Comparison of ENCODE assay signal across 1 cellular context in the genomic region with DNA sequence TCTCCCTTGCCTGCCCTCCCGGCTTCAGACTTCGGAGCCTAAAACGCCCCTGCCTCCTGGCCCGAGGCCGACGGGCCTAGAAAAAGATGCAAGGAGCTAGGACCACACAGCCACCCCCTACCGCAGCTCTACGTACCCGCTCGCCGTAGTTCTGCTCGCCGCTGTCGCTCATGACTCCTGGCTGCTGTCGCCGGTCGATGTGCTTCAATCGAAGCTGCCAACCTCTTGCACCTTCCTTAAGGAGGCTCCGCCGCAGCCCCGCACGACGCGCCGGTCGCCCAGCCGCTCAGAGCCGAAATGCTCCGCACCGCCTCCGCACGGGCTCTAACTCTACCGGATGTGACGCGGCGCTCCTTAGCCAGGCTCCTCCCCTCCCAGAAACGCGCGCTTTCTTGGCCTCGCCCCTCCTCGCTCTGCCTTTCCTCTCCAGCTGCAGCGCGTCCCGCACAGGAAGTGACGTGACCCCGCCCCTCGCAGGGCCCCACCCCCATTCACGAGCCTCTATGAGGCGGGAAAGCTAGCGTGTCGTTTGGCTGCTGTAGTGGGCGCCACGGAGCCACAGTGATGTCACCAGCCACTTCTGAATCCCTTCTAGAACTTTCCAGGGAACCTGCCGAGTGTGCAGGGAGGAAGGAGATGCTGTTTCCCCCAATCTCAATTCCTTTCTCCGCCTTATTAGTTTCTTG.
TF ChIP-seq lines count a peak whose summit lies in the region.

TSS of gene TRA2B (minus strand) at position 326 of the 686 bp plus-strand sequence. CDS start at position 172, 154 bp downstream.

TF ChIP-seq in HepG2, 621 proteins besides CTCF, POLR2A, EP300 and RAD21 (continued from another document and continues in another):
- no peak for TF ChIP-seq HNF1A (IDR thresholded peaks at IDR 0.05; ENCODE audit: low read depth)
- peak; percentile 33 for TF ChIP-seq HNF1A (CRISPR knock-in tag; IDR thresholded peaks at IDR 0.05; ENCODE audit: borderline replicate concordance)
- TF ChIP-seq SP5 (CRISPR knock-in tag; IDR thresholded peaks at IDR 0.05; ENCODE audit: borderline replicate concordance, low read depth), result peak; percentile 60; the same call in 1 of the 2 replicates
- TF ChIP-seq, protein P1, sequence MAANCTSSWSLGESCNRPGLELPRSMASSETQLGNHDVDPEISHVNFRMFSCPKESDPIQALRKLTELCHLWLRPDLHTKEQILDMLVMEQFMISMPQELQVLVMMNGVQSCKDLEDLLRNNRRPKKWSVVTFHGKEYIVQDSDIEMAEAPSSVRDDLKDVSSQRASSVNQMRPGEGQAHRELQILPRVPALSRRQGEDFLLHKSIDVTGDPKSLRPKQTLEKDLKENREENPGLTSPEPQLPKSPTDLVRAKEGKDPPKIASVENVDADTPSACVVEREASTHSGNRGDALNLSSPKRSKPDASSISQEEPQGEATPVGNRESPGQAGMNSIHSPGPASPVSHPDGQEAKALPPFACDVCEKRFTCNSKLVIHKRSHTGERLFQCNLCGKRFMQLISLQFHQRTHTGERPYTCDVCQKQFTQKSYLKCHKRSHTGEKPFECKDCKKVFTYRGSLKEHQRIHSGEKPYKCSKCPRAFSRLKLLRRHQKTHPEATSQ (CRISPR knock-in tag; IDR thresholded peaks at IDR 0.05; ENCODE audit: borderline replicate concordance), result peak; percentile 93; the same call in 1 of the 2 replicates
- TF ChIP-seq MAFK (conservative IDR thresholded peaks at IDR 0.05 in 1 of 2, IDR thresholded peaks at IDR 0.05 in 1 of 2; ENCODE audit: low read length in 2 of 2), result no peak
- TF ChIP-seq, protein P2, sequence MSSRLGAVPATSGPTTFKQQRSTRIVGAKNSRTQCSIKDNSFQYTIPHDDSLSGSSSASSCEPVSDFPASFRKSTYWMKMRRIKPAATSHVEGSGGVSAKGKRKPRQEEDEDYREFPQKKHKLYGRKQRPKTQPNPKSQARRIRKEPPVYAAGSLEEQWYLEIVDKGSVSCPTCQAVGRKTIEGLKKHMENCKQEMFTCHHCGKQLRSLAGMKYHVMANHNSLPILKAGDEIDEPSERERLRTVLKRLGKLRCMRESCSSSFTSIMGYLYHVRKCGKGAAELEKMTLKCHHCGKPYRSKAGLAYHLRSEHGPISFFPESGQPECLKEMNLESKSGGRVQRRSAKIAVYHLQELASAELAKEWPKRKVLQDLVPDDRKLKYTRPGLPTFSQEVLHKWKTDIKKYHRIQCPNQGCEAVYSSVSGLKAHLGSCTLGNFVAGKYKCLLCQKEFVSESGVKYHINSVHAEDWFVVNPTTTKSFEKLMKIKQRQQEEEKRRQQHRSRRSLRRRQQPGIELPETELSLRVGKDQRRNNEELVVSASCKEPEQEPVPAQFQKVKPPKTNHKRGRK (CRISPR knock-in tag; IDR thresholded peaks at IDR 0.05), result 0 out of 2 replicates have a peak, but pooled peaks have one; percentile 21
- peak; percentile 99 for TF ChIP-seq TAF1 (CRISPR knock-in tag; IDR thresholded peaks at IDR 0.05)
- peak; percentile 91 for TF ChIP-seq ZNF441 (CRISPR knock-in tag; IDR thresholded peaks at IDR 0.05; ENCODE audit: borderline replicate concordance)
- 0 out of 2 replicates have a peak, but pooled peaks have one; percentile 25 for TF ChIP-seq ZBTB3 (CRISPR knock-in tag; IDR thresholded peaks at IDR 0.05; ENCODE audit: borderline replicate concordance, low read depth)
- TF ChIP-seq KLF13 (CRISPR knock-in tag; IDR thresholded peaks at IDR 0.05), result no peak
- no peak for TF ChIP-seq CEBPZ (IDR thresholded peaks at IDR 0.05; ENCODE audit: low read length)
- no peak; the same call in 1 of the 2 replicates for TF ChIP-seq ZNF839 (CRISPR knock-in tag; IDR thresholded peaks at IDR 0.05; ENCODE audit: borderline replicate concordance)
- peak; percentile 98 for TF ChIP-seq ZNF30 (CRISPR knock-in tag; IDR thresholded peaks at IDR 0.05)
- peak; percentile 60 for TF ChIP-seq HDAC1 (CRISPR knock-in tag; IDR thresholded peaks at IDR 0.05)
- TF ChIP-seq SIN3B (IDR thresholded peaks at IDR 0.05; ENCODE audit: low read length), result no peak
- no peak for TF ChIP-seq ZNF619 (CRISPR knock-in tag; IDR thresholded peaks at IDR 0.05)
- peak; percentile 99 for TF ChIP-seq TFDP1 (CRISPR knock-in tag; IDR thresholded peaks at IDR 0.05; ENCODE audit: borderline replicate concordance)
- TF ChIP-seq FUBP1 (CRISPR knock-in tag; IDR thresholded peaks at IDR 0.05; ENCODE audit: borderline replicate concordance), result no peak; the same call in 1 of the 2 replicates
- TF ChIP-seq, protein P3, sequence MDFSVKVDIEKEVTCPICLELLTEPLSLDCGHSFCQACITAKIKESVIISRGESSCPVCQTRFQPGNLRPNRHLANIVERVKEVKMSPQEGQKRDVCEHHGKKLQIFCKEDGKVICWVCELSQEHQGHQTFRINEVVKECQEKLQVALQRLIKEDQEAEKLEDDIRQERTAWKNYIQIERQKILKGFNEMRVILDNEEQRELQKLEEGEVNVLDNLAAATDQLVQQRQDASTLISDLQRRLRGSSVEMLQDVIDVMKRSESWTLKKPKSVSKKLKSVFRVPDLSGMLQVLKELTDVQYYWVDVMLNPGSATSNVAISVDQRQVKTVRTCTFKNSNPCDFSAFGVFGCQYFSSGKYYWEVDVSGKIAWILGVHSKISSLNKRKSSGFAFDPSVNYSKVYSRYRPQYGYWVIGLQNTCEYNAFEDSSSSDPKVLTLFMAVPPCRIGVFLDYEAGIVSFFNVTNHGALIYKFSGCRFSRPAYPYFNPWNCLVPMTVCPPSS (IDR thresholded peaks at IDR 0.05), result no peak
- peak; percentile 90 for TF ChIP-seq ZNF124 (CRISPR knock-in tag; IDR thresholded peaks at IDR 0.05)
- TF ChIP-seq ARNTL (CRISPR knock-in tag; IDR thresholded peaks at IDR 0.05), result no peak
- TF ChIP-seq ZNF10 (CRISPR knock-in tag; IDR thresholded peaks at IDR 0.05; ENCODE audit: borderline replicate concordance, low read depth), result no peak
- no peak for TF ChIP-seq NR1H2 (CRISPR knock-in tag; IDR thresholded peaks at IDR 0.05; ENCODE audit: borderline replicate concordance, low read depth)
- peak; percentile 80; the same call in 1 of the 2 replicates for TF ChIP-seq JUNB (CRISPR knock-in tag; IDR thresholded peaks at IDR 0.05; ENCODE audit: borderline replicate concordance)
- peak; percentile 85 for TF ChIP-seq BRCA1 (CRISPR knock-in tag; IDR thresholded peaks at IDR 0.05)
- TF ChIP-seq ZNF660 (CRISPR knock-in tag; IDR thresholded peaks at IDR 0.05; ENCODE audit: borderline replicate concordance, low read depth), result 0 out of 2 replicates have a peak, but pooled peaks have one; percentile 52
- TF ChIP-seq CSRNP2 (CRISPR knock-in tag; conservative IDR thresholded peaks at IDR 0.05; ENCODE audit: low read depth), result no peak; the same call in none of the 2 replicates
- TF ChIP-seq MLLT10 (CRISPR knock-in tag; IDR thresholded peaks at IDR 0.05), result peak; percentile 95
- 0 out of 2 replicates have a peak, but pooled peaks have one; percentile 57 for TF ChIP-seq ZBTB34 (CRISPR knock-in tag; IDR thresholded peaks at IDR 0.05)
- no peak for TF ChIP-seq FOSL1 (CRISPR knock-in tag; IDR thresholded peaks at IDR 0.05; ENCODE audit: borderline replicate concordance)
- peak; percentile 74; the same call in 1 of the 2 replicates for TF ChIP-seq KMT2A (CRISPR knock-in tag; IDR thresholded peaks at IDR 0.05)
- no peak; the same call in 1 of the 2 replicates for TF ChIP-seq REPIN1 (CRISPR knock-in tag; IDR thresholded peaks at IDR 0.05; ENCODE audit: borderline replicate concordance, low read depth)
- TF ChIP-seq CHD2 (IDR thresholded peaks at IDR 0.05; ENCODE audit: low read depth, low read length), result 0 out of 2 replicates have a peak, but pooled peaks have one; percentile 25
- no peak for TF ChIP-seq SYNCRIP (IDR thresholded peaks at IDR 0.05; ENCODE audit: insufficient read depth, low read depth, low read length)
- peak; percentile 81 for TF ChIP-seq PHF8 (CRISPR knock-in tag; IDR thresholded peaks at IDR 0.05)
- no peak for TF ChIP-seq SP1 (IDR thresholded peaks at IDR 0.05)
- peak; percentile 77 for TF ChIP-seq SP1 (CRISPR knock-in tag; IDR thresholded peaks at IDR 0.05)
